13 cellular contexts compared by ENCODE assay signal in genomic region chr15:65883571-65883970, GRCh38. TPM values are rescaled to one million over a fixed set of nuclear protein-coding genes. Genes with fewer than 3 reads are reported as not detected.
DNase-seq lines count a peak whose midpoint lies in the region; ATAC-seq, FAIRE-seq and TF ChIP-seq lines count a peak whose summit lies in the region.
"Had no signal": no experiment of that assay in that cellular context is flagged by ENCODE, and none has a peak within 500 bp of the region (broad histone marks: within the 10 kb centered on the region; RNA-seq: fewer than 3 reads in every experiment).

No MANE protein-coding gene starts in this region.

- H3K4me1 Mint-ChIP-seq in activated naive CD8-positive, alpha-beta T cell (ENCODE audit: low read depth) = peaks cover 70% of the 10 kb centered on the region
- peaks cover 71% of the 10 kb centered on the region for H3K4me1 Mint-ChIP-seq in activated naive CD8-positive, alpha-beta T cell treated with anti-CD3 and anti-CD28 coated beads, Interleukin-2, amount 50 U/mL, for 24 hours
- peaks cover 16% of the 10 kb centered on the region for H3K4me1 Mint-ChIP-seq in type B pancreatic cell (ENCODE audit: unreplicated experiment)
- H3K4me1 Mint-ChIP-seq in activated T-helper 2 cell treated with anti-CD3 and anti-CD28 coated beads, Interferon-gamma antibody, Interleukin-2, Interleukin-4, amounts not matched to agents 10 μg/mL and 5 μg/mL and 100 μg/mL, durations not matched to agents 14 hours and 24 hours and 36 hours (ENCODE audit: low read depth) = peaks cover 63% of the 10 kb centered on the region

- H3K9ac ChIP-seq in Karpas-422 (ENCODE audit: low read length) (no peak overlapping the region), H1 (replicated peaks in 1 of 4; ENCODE audit: extremely low read depth in 1 of 4, low read depth in 3 of 4, low read length in 3 of 4) (no peak overlapping the region)

- no peak overlapping the region for H3K4ac ChIP-seq in H1 (replicated peaks; ENCODE audit: insufficient read length, low read depth, low read length)

- H3K4me3 ChIP-seq in Karpas-422 (ENCODE audit: low read length) = no peak overlapping the region
- no peak overlapping the region for H3K4me3 ChIP-seq in H1 (ENCODE audit: extremely low read depth in 1 of 4, insufficient read depth in 2 of 4, low read depth in 3 of 4, low read length in 4 of 4)
- H3K4me3 ChIP-seq: A549, HAP-1 had no signal

- H3K18ac ChIP-seq in H1 (ENCODE audit: extremely low read depth, low read length) = no peak overlapping the region

- H3K9me3 Mint-ChIP-seq in activated naive CD8-positive, alpha-beta T cell (ENCODE audit: low read depth) = no peaks in the 10 kb centered on the region
- H3K9me3 Mint-ChIP-seq in activated naive CD8-positive, alpha-beta T cell treated with anti-CD3 and anti-CD28 coated beads, Interleukin-2, amount 50 U/mL, for 24 hours = no peaks in the 10 kb centered on the region
- no peaks in the 10 kb centered on the region for H3K9me3 Mint-ChIP-seq in type B pancreatic cell
- no peaks in the 10 kb centered on the region for H3K9me3 Mint-ChIP-seq in activated T-helper 2 cell treated with anti-CD3 and anti-CD28 coated beads, Interferon-gamma antibody, Interleukin-2, Interleukin-4, amounts not matched to agents 10 μg/mL and 5 μg/mL and 100 μg/mL, durations not matched to agents 14 hours and 24 hours and 36 hours

- FAIRE-seq in H1 (lab: Jason Lieb, UNC) = no peak

- no peaks in the 10 kb centered on the region for H3K9me2 ChIP-seq in Karpas-422 (replicated peaks; ENCODE audit: insufficient read depth, low read length)

- TF ChIP-seq CTCF in H1 (IDR thresholded peaks at IDR 0.05; ENCODE audit: control extremely low read depth in 1 of 3, insufficient read depth in 1 of 3, low read depth in 1 of 3, low read length in 3 of 3) (no peak), type B pancreatic cell (conservative IDR thresholded peaks at IDR 0.05) (no peak)

- no peak for TF ChIP-seq RAD21 in H1 (IDR thresholded peaks at IDR 0.05 in 1 of 2, conservative IDR thresholded peaks at IDR 0.05 in 1 of 2; ENCODE audit: low read depth in 2 of 2, low read length in 2 of 2)

- no peaks in the 10 kb centered on the region for H3K27me3 Mint-ChIP-seq in activated naive CD8-positive, alpha-beta T cell
- H3K27me3 Mint-ChIP-seq in activated naive CD8-positive, alpha-beta T cell treated with anti-CD3 and anti-CD28 coated beads, Interleukin-2, amount 50 U/mL, for 24 hours = no peaks in the 10 kb centered on the region
- no peaks in the 10 kb centered on the region for H3K27me3 Mint-ChIP-seq in type B pancreatic cell
- H3K27me3 Mint-ChIP-seq in activated T-helper 2 cell treated with anti-CD3 and anti-CD28 coated beads, Interferon-gamma antibody, Interleukin-2, Interleukin-4, amounts not matched to agents 10 μg/mL and 5 μg/mL and 100 μg/mL, durations not matched to agents 14 hours and 24 hours and 36 hours (ENCODE audit: low read depth) = no peaks in the 10 kb centered on the region

- H2AFZ ChIP-seq in Karpas-422 (ENCODE audit: low read length) (no peak overlapping the region), H1 (ENCODE audit: low read length) (no peak overlapping the region)

- H3K79me2 ChIP-seq in Karpas-422 (ENCODE audit: low read length) (peaks cover 83% of the 10 kb centered on the region), H1 (ENCODE audit: control insufficient read depth in 1 of 2, insufficient read depth in 2 of 2, low read length in 2 of 2) (no peaks in the 10 kb centered on the region)

- H2BK12ac ChIP-seq in H1 (ENCODE audit: low read depth, low read length) = no peak overlapping the region

- H3K56ac ChIP-seq in H1 (replicated peaks; ENCODE audit: insufficient read length, low read depth, low read length) = no peak overlapping the region

- H2AK5ac ChIP-seq in H1 (ENCODE audit: low read depth, low read length) = no peak overlapping the region

- no peak overlapping the region for H4K8ac ChIP-seq in H1 (ENCODE audit: extremely low read depth, insufficient read depth, low read length)

- H4K20me1 ChIP-seq in Karpas-422 (ENCODE audit: insufficient read depth, low read depth, low read length) (no peaks in the 10 kb centered on the region), H1 (replicated peaks in 1 of 2; ENCODE audit: control insufficient read depth in 1 of 2, insufficient read depth in 2 of 2, low read length in 2 of 2) (peaks cover 0 to 1% of the 10 kb centered on the region in 2 experiments)

- H3K4me1 ChIP-seq in Karpas-422 (ENCODE audit: low read length) (peaks cover 45% of the 10 kb centered on the region), H1 (replicated peaks in 1 of 4; ENCODE audit: control insufficient read depth in 3 of 4, insufficient read depth in 4 of 4, low read length in 3 of 4) (no peaks in the 10 kb centered on the region)
- H3K4me1 ChIP-seq: A549 had no signal

- H4K91ac ChIP-seq in H1 (replicated peaks; ENCODE audit: insufficient read length, low read length) = no peak overlapping the region

- no peak overlapping the region for H3K14ac ChIP-seq in H1 (ENCODE audit: insufficient read length)

- H3K27ac Mint-ChIP-seq in activated naive CD8-positive, alpha-beta T cell = peak overlapping the region; percentile 46
- no peak overlapping the region for H3K27ac Mint-ChIP-seq in activated naive CD8-positive, alpha-beta T cell treated with anti-CD3 and anti-CD28 coated beads, Interleukin-2, amount 50 U/mL, for 24 hours
- H3K27ac Mint-ChIP-seq in type B pancreatic cell = peak overlapping the region; percentile 75
- H3K27ac Mint-ChIP-seq in activated T-helper 2 cell treated with anti-CD3 and anti-CD28 coated beads, Interferon-gamma antibody, Interleukin-2, Interleukin-4, amounts not matched to agents 10 μg/mL and 5 μg/mL and 100 μg/mL, durations not matched to agents 14 hours and 24 hours and 36 hours = no peak overlapping the region

- H3K79me1 ChIP-seq in H1 (ENCODE audit: low read depth, low read length) = peaks cover 3% of the 10 kb centered on the region; the same call in 1 of the 2 replicates

- H3K23me2 ChIP-seq in H1 (ENCODE audit: low read depth, low read length) = no peaks in the 10 kb centered on the region

- H3K27ac ChIP-seq in Karpas-422 (ENCODE audit: low read length) (peak overlapping the region; percentile 57; the same call in 1 of the 2 replicates), H1 (ENCODE audit: low read depth, low read length) (no peak overlapping the region)
- H3K27ac ChIP-seq: A549 had no signal

- H3K36me3 ChIP-seq in Karpas-422 (ENCODE audit: insufficient read depth, low read length) (peaks cover 74% of the 10 kb centered on the region), H1 (ENCODE audit: control insufficient read depth in 2 of 4, insufficient read depth in 4 of 4, low read length in 3 of 4) (peaks cover 8 to 57% (median 26%) of the 10 kb centered on the region in 4 experiments; a peak in 7 of 8 replicates)

- peaks cover 20% of the 10 kb centered on the region for H3K36me3 Mint-ChIP-seq in activated naive CD8-positive, alpha-beta T cell
- peaks cover 65% of the 10 kb centered on the region for H3K36me3 Mint-ChIP-seq in activated naive CD8-positive, alpha-beta T cell treated with anti-CD3 and anti-CD28 coated beads, Interleukin-2, amount 50 U/mL, for 24 hours (ENCODE audit: low read depth)
- peaks cover 47% of the 10 kb centered on the region for H3K36me3 Mint-ChIP-seq in type B pancreatic cell
- H3K36me3 Mint-ChIP-seq in activated T-helper 2 cell treated with anti-CD3 and anti-CD28 coated beads, Interferon-gamma antibody, Interleukin-2, Interleukin-4, amounts not matched to agents 10 μg/mL and 5 μg/mL and 100 μg/mL, durations not matched to agents 14 hours and 24 hours and 36 hours (ENCODE audit: low read depth) = peaks cover 82% of the 10 kb centered on the region

- no peak overlapping the region for H2BK15ac ChIP-seq in H1 (ENCODE audit: low read length)

- no peak for ATAC-seq in activated naive CD8-positive, alpha-beta T cell treated with anti-CD3 and anti-CD28 coated beads, Interleukin-2, amount 50 U/mL, for 24 hours
- ATAC-seq: A549 had no signal

- H2BK120ac ChIP-seq in H1 (replicated peaks; ENCODE audit: low read depth, low read length) = no peak overlapping the region

- no peak for DNase-seq in activated naive CD8-positive, alpha-beta T cell treated with anti-CD3 and anti-CD28 coated beads, Interleukin-2, amount 50 U/mL, for 24 hours
- no peak for DNase-seq in Karpas-422
- no peak for DNase-seq in H1 (ENCODE audit: low read depth in 1 of 2, low spot score in 2 of 2)
- no peak for DNase-seq in type B pancreatic cell (ENCODE audit: extremely low spot score, unreplicated experiment)
- no peak for DNase-seq in activated T-helper 2 cell treated with anti-CD3 and anti-CD28 coated beads, Interferon-gamma antibody, Interleukin-2, Interleukin-4, amounts not matched to agents 10 μg/mL and 5 μg/mL and 100 μg/mL, durations not matched to agents 14 hours and 24 hours and 36 hours (ENCODE audit: low spot score)
- DNase-seq in NCI-H226 = no peak
- no peak for DNase-seq in stimulated activated CD8-positive, alpha-beta memory T cell treated with anti-CD3 and anti-CD28 coated beads, Interleukin-4, amount 100 ng/mL, for 48 hours
- DNase-seq: NCI-H1417, NCI-H2029, NCI-H510A treated with DMSO at 0.1 percent for 48 hours had no signal

- POLR2A ChIA-PET in H1 (lab: Charles Lee; ENCODE audit: partially characterized antibody) = no interaction called here

- no peak overlapping the region for H2BK5ac ChIP-seq in H1 (ENCODE audit: low read depth, low read length)

- H3K9me3 ChIP-seq in Karpas-422 (ENCODE audit: low read length) = no peaks in the 10 kb centered on the region
- H3K9me3 ChIP-seq in H1 (ENCODE audit: insufficient read depth in 2 of 2, low read depth in 1 of 2, low read length in 1 of 2) = no peaks in the 10 kb centered on the region
- H3K9me3 ChIP-seq: A549, HAP-1 had no signal

- H3K27me3 ChIP-seq in Karpas-422 (ENCODE audit: low read length) = no peaks in the 10 kb centered on the region
- no peaks in the 10 kb centered on the region for H3K27me3 ChIP-seq in H1 (replicated peaks in 1 of 4; ENCODE audit: control insufficient read depth in 3 of 4, extremely low read depth in 1 of 4, insufficient read depth in 3 of 4, low read length in 3 of 4)

- TF ChIP-seq EP300 in H1 (IDR thresholded peaks at IDR 0.05; ENCODE audit: borderline replicate concordance in 1 of 2, low read depth in 2 of 2, low read length in 2 of 2) = no peak

- no peak for TF ChIP-seq POLR2A in H1 (IDR thresholded peaks at IDR 0.05; ENCODE audit: control extremely low read depth in 1 of 2, low read depth in 2 of 2, low read length in 2 of 2)

- no peak overlapping the region for H3K23ac ChIP-seq in H1 (ENCODE audit: insufficient read length)

- WGBS in H1 (ENCODE audit: extremely low coverage in 1 of 2, insufficient coverage in 1 of 2, insufficient read length in 1 of 2, insufficient replicate concordance in 2 of 2, low coverage in 1 of 2, low lambda C conversion rate in 2 of 2, missing lambda C conversion rate in 1 of 2), 2 experiments = 81% methylated on average over 6 of the region's 6 CpGs; no CpG with 5 or more reads in 1 of the 2 experiments

- H4K5ac ChIP-seq in H1 (ENCODE audit: insufficient read length, low read depth, low read length) = no peak overlapping the region

- CTCF ChIA-PET in H1 (lab: Charles Lee; ENCODE audit: partially characterized antibody) = no interaction called here

- intact Hi-C loops in activated T-helper 2 cell treated with anti-CD3 and anti-CD28 coated beads, Interferon-gamma antibody, Interleukin-2, Interleukin-4, amounts not matched to agents 10 μg/mL and 5 μg/mL and 100 μg/mL, durations not matched to agents 14 hours and 24 hours and 36 hours (cut with micrococcal nuclease) = loop anchor here (10.0 kb wide), 1 partner anchor 411 kb away; the partner anchor contains the start of gene DIS3L

- H3K4me3 Mint-ChIP-seq in activated naive CD8-positive, alpha-beta T cell = no peak overlapping the region
- no peak overlapping the region for H3K4me3 Mint-ChIP-seq in activated naive CD8-positive, alpha-beta T cell treated with anti-CD3 and anti-CD28 coated beads, Interleukin-2, amount 50 U/mL, for 24 hours
- no peak overlapping the region for H3K4me3 Mint-ChIP-seq in type B pancreatic cell
- H3K4me3 Mint-ChIP-seq in activated T-helper 2 cell treated with anti-CD3 and anti-CD28 coated beads, Interferon-gamma antibody, Interleukin-2, Interleukin-4, amounts not matched to agents 10 μg/mL and 5 μg/mL and 100 μg/mL, durations not matched to agents 14 hours and 24 hours and 36 hours (ENCODE audit: low read depth) = no peak overlapping the region

- H2BK20ac ChIP-seq in H1 (ENCODE audit: low read length) = no peak overlapping the region

- H3K4me2 ChIP-seq in Karpas-422 (ENCODE audit: low read depth, low read length, poor library complexity, severe bottlenecking) (peak overlapping the region; percentile 48), H1 (ENCODE audit: insufficient read depth in 1 of 2, low read depth in 2 of 2, low read length in 2 of 2) (no peak overlapping the region)
- H3K4me2 ChIP-seq: A549 had no signal

RNA-seq across cellular contexts. Expression of gene RAB11A, which starts 14.3 kb away (rescaled TPM):
- total RNA-seq in Karpas-422 (2014; rRNA removed; shearing (Covaris generic); ENCODE audit: low replicate concordance) = 187 and 230 TPM in 2 replicates
- total RNA-seq in H1 (2021; fragmentation: NEBNext Ultra II Directional; extraction: Animal tissue kit (Norgen Biotek cat#: 25700)) = 247 and 254 TPM in 2 replicates
- polyA plus RNA-seq in H1 (2011; rRNA removed) = 141 and 211 TPM in 2 replicates
- polyA plus RNA-seq in H1 (2011; cell fraction: cytosol; rRNA removed) = 272 TPM
- 63.0 TPM for polyA plus RNA-seq in H1 (2011; cell fraction: nucleus; rRNA removed)
- 251 to 406 TPM (median 294 TPM) in 4 replicates for polyA plus RNA-seq in H1 (2012, experiment 1 of 2)
- 121 TPM for polyA plus RNA-seq in H1 (2012, experiment 2 of 2)
- 211 TPM for polyA plus RNA-seq in H1 (2013, experiment 1 of 2)
- 229 TPM for polyA plus RNA-seq in H1 (2013, experiment 2 of 2)
- 212 and 347 TPM in 2 replicates for polyA minus RNA-seq in H1 (2011; rRNA and poly(A)+ RNA removed)
- 74.1 TPM for polyA minus RNA-seq in H1 (2011; cell fraction: cytosol; rRNA and poly(A)+ RNA removed)
- polyA minus RNA-seq in H1 (2011; cell fraction: nucleus; rRNA and poly(A)+ RNA removed) = 32.8 TPM
- total RNA-seq in type B pancreatic cell (ENCODE audit: low replicate concordance) = 266 and 484 TPM in 2 replicates
- total RNA-seq in activated T-helper 2 cell treated with anti-CD3 and anti-CD28 coated beads, Interferon-gamma antibody, Interleukin-2, Interleukin-4, amounts not matched to agents 10 μg/mL and 5 μg/mL and 100 μg/mL, durations not matched to agents 14 hours and 24 hours and 36 hours = 153 and 155 TPM in 2 replicates

Comparison
In these comparisons a context has a peak if more than half of its experiments do, and no peak if none do; other contexts are left out.
1. H3K27ac Mint-ChIP-seq: peak in activated naive CD8-positive, alpha-beta T cell (single experiment) and type B pancreatic cell (single experiment); none in activated naive CD8-positive, alpha-beta T cell treated with anti-CD3 and anti-CD28 coated beads, Interleukin-2, amount 50 U/mL, for 24 hours (single experiment) and activated T-helper 2 cell treated with anti-CD3 and anti-CD28 coated beads, Interferon-gamma antibody, Interleukin-2, Interleukin-4, amounts not matched to agents 10 μg/mL and 5 μg/mL and 100 μg/mL, durations not matched to agents 14 hours and 24 hours and 36 hours (single experiment).